In genomic region chr19:8831373-8831772, GRCh38 we compare ENCODE assay signal across 9 cellular contexts. TPM values are rescaled to one million over a fixed set of nuclear protein-coding genes. Genes with fewer than 3 reads are reported as not detected.
DNase-seq lines count a peak whose midpoint lies in the region; ATAC-seq, FAIRE-seq and TF ChIP-seq lines count a peak whose summit lies in the region.
"Had no signal": no experiment of that assay in that cellular context is flagged by ENCODE, and none has a peak within 500 bp of the region (broad histone marks: within the 10 kb centered on the region; RNA-seq: fewer than 3 reads in every experiment).

No MANE protein-coding gene starts in this region.

- H3K27ac Mint-ChIP-seq in HFFc6 = peak overlapping the region; percentile 93
- peak overlapping the region in 3 of 5 experiments; percentile 87 to 96 (median 91) for H3K27ac Mint-ChIP-seq in brain

- peak overlapping the region; percentile 77; the same call in 1 of the 2 replicates for H3K27ac ChIP-seq in 22Rv1

- no peak for FAIRE-seq in urothelium cell line (lab: Jason Lieb, UNC)

- no peaks in the 10 kb centered on the region for H3K9me3 ChIP-seq in mucosa of descending colon

- H3K36me3 ChIP-seq in mucosa of descending colon (ENCODE audit: low read depth) = no peaks in the 10 kb centered on the region

- H3K4me3 Mint-ChIP-seq in HFFc6 (peak overlapping the region; percentile 93), brain (peak overlapping the region in 3 of 5 experiments; percentile 91 to 98 (median 93))

- ATAC-seq in mucosa of descending colon (no peak), HG03025 (IDR thresholded peaks at IDR 0.05; ENCODE audit: low FRiP score, unreplicated experiment) (no peak), HG02588 (IDR thresholded peaks at IDR 0.05; ENCODE audit: unreplicated experiment) (no peak)

- H3K4me3 ChIP-seq in mucosa of descending colon = peak overlapping the region; percentile 78

- DNase-seq in HFFc6 (no peak), mucosa of descending colon (no peak), urothelium cell line (ENCODE audit: low spot score) (no peak), NCI-H345 (lab: John Stamatoyannopoulos, UW) (no peak)

- H3K4me1 ChIP-seq in mucosa of descending colon (ENCODE audit: low read depth) = peaks cover 9% of the 10 kb centered on the region

- peaks cover 8% of the 10 kb centered on the region for H3K9me3 Mint-ChIP-seq in HFFc6
- peaks cover 8 to 80% (median 11%) of the 10 kb centered on the region in 5 experiments for H3K9me3 Mint-ChIP-seq in brain

- H3K27me3 Mint-ChIP-seq in HFFc6 (ENCODE audit: insufficient read depth) = peaks cover 3% of the 10 kb centered on the region
- peaks cover 5% of the 10 kb centered on the region for H3K27me3 Mint-ChIP-seq in brain

- TF ChIP-seq CTCF in 22Rv1 (IDR thresholded peaks at IDR 0.05) (no peak), HFFc6 (IDR thresholded peaks at IDR 0.05) (no peak), brain (conservative IDR thresholded peaks at IDR 0.05) (no peak), mucosa of descending colon (IDR thresholded peaks at IDR 0.05) (no peak)

- H3K36me3 Mint-ChIP-seq in HFFc6 (ENCODE audit: low read depth) = peaks cover 10% of the 10 kb centered on the region
- peaks cover 52% of the 10 kb centered on the region for H3K36me3 Mint-ChIP-seq in brain

- intact Hi-C loops in mucosa of descending colon (cut with DNase I, micrococcal nuclease) = no loop called here

- peaks cover 8% of the 10 kb centered on the region for H3K4me1 Mint-ChIP-seq in HFFc6 (ENCODE audit: low read depth)
- H3K4me1 Mint-ChIP-seq in brain = peaks cover 35% of the 10 kb centered on the region

RNA-seq across cellular contexts. Expression of gene ZNF558, which starts 0.7 kb away (rescaled TPM):
- 10 to 100 TPM in 3 of 6 experiments, 1 to 10 TPM in 3; 9.5 to 11.8 (median 10.1) TPM for total RNA-seq in HFFc6 (2021; fragmentation: NEBNext Ultra II Directional; extraction: Animal tissue kit (Norgen Biotek cat#: 25700))
- 8.4 TPM for polyA plus RNA-seq in brain (ENCODE audit: insufficient read depth, low read depth, low replicate concordance)
- 10 to 100 TPM; 19.1 to 28.6 (median 25.5) TPM for total RNA-seq in mucosa of descending colon

RNA-seq across cellular contexts. Expression of gene MBD3L1, which starts 0.8 kb away (rescaled TPM):
- total RNA-seq in HFFc6 (2021; fragmentation: NEBNext Ultra II Directional; extraction: Animal tissue kit (Norgen Biotek cat#: 25700)) = not detected
- polyA plus RNA-seq in brain (ENCODE audit: insufficient read depth, low read depth, low replicate concordance) = not detected
- not detected for total RNA-seq in mucosa of descending colon
- total RNA-seq: left colon had no signal
